Comparison of ENCODE assay signal across 17 cellular contexts in the genomic region with DNA sequence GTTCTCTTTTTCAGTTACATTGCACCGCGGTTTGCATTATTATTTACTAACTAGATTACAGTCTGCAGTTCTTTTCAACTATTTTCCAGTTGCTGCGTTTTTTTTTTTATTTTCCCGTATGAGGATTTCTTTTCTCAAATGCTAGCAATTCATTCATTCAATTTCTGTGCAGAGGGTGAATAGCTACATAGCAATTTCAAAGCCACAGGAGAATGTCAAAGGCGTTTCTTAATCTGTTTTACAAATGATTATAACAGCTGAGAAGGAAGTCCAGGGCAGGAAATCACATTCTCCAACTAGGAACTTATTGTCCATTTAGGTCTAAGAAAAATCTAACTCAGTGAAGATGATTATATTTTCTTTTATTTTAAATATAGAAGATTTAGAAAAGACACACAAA.
"Had no signal": no experiment of that assay in that cellular context is flagged by ENCODE, and none has a peak within 500 bp of the region (broad histone marks: within the 10 kb centered on the region; RNA-seq: fewer than 3 reads in every experiment).

No MANE protein-coding gene starts in this region.

- ATAC-seq: foreskin keratinocyte; left lung; lower lobe of right lung; naive thymus-derived CD8-positive, alpha-beta T cell; psoas muscle; stimulated activated effector memory CD8-positive, alpha-beta T cell treated with anti-CD3 and anti-CD28 coated beads, Interleukin-12 subunit alpha, Interleukin-12 subunit beta, amount 100 ng/mL, for 72 hours; stimulated activated naive CD8-positive, alpha-beta T cell treated with anti-CD3 and anti-CD28 coated beads, Interleukin-15, Interleukin-2, amounts not matched to agents 100 U/mL and 50 U/mL, for 24 hours had no signal

- H3K27me3 ChIP-seq: foreskin keratinocyte, left lung, neutrophil, sigmoid colon, tibial artery, upper lobe of left lung, vagina had no signal

- H3K36me3 ChIP-seq: left lung, lower lobe of right lung, neutrophil, sigmoid colon, tibial artery, upper lobe of left lung, vagina had no signal

- H3K4me3 ChIP-seq: left lung, lower lobe of right lung, psoas muscle, sigmoid colon, smooth muscle cell, tibial artery, upper lobe of left lung, vagina had no signal

- DNase-seq: foreskin keratinocyte; immature natural killer cell; left lung; lower lobe of right lung; naive thymus-derived CD8-positive, alpha-beta T cell; psoas muscle; retina; sigmoid colon; stimulated activated CD4-positive, alpha-beta T cell treated with anti-CD3 and anti-CD28 coated beads, Interleukin-4, amount 100 ng/mL, for 1 hour; stimulated activated CD8-positive, alpha-beta memory T cell treated with anti-CD3 and anti-CD28 coated beads, Interleukin-4, amount 100 ng/mL, for 48 hours; stimulated activated naive CD8-positive, alpha-beta T cell treated with anti-CD3 and anti-CD28 coated beads, Interleukin-15, Interleukin-2, amounts not matched to agents 100 U/mL and 50 U/mL, for 24 hours; tibial artery; upper lobe of left lung had no signal

- H3K4me1 ChIP-seq: foreskin keratinocyte, left lung, lower lobe of right lung, psoas muscle, sigmoid colon, tibial artery, upper lobe of left lung, vagina had no signal

- H3K27ac ChIP-seq: foreskin keratinocyte, left lung, lower lobe of right lung, neutrophil, psoas muscle, sigmoid colon, tibial artery, upper lobe of left lung, vagina had no signal

- H3K9me3 ChIP-seq: neutrophil, psoas muscle, tibial artery, upper lobe of left lung, vagina had no signal
